In genomic region chr3:6867269-6867668, GRCh38 we compare ENCODE assay signal across 20 cellular contexts. TPM values are rescaled to one million over a fixed set of nuclear protein-coding genes. Genes with fewer than 3 reads are reported as not detected.
DNase-seq lines count a peak whose midpoint lies in the region; TF ChIP-seq lines count a peak whose summit lies in the region.
"Had no signal": no experiment of that assay in that cellular context is flagged by ENCODE, and none has a peak within 500 bp of the region (broad histone marks: within the 10 kb centered on the region; RNA-seq: fewer than 3 reads in every experiment).

No MANE protein-coding gene starts in this region.

- CTCF ChIA-PET in SK-N-SH (lab: Yijun Ruan, JAX): interaction anchor here (0.6 to 1.2 kb wide), 3 partner anchors 15 to 75 kb away, joined by 3 read pairs; no protein-coding TSS in a partner anchor

- POLR2A ChIA-PET in SK-N-SH (lab: Yijun Ruan, JAX): no interaction called here

- H3K9me3 ChIP-seq in SK-N-SH: no peaks in the 10 kb centered on the region

- H3K79me2 ChIP-seq in SK-N-SH (ENCODE audit: insufficient read depth): no peaks in the 10 kb centered on the region

- H3K9ac ChIP-seq in SK-N-SH: no peak overlapping the region

- no peaks in the 10 kb centered on the region for H3F3A ChIP-seq in SK-N-SH (replicated peaks; ENCODE audit: insufficient read depth)

- DNase-seq in NCI-H69 (lab: John Stamatoyannopoulos, UW) (peak; percentile 2), SK-N-SH (peak; percentile 57), foreskin melanocyte (peak; percentile 25), type B pancreatic cell (ENCODE audit: extremely low spot score, unreplicated experiment) (no peak), NOMO-1 treated with DMSO at 0.1 percent for 48 hours (lab: John Stamatoyannopoulos, UW; ENCODE audit: unreplicated experiment) (no peak)
- no peak for DNase-seq in activated effector memory CD4-positive, alpha-beta T cell treated with Interleukin-2 at 50 U/mL for 16 hours
- no peak for DNase-seq in stimulated activated CD4-positive, alpha-beta T cell treated with anti-CD3 and anti-CD28 coated beads, Interleukin-12 subunit alpha, Interleukin-12 subunit beta, amount 100 ng/mL, for 4 hours
- DNase-seq: C1 segment of cervical spinal cord; Calu3; CD4-positive, alpha-beta memory T cell; COR-L47; DMS53; DMS79 treated with DMSO at 0.1 percent for 48 hours; GF-D8; GOT3 had no signal

- H3K4me1 ChIP-seq in SK-N-SH (ENCODE audit: control insufficient read depth in 1 of 2, insufficient read depth in 2 of 2, low read depth in 1 of 2, low read length in 1 of 2): peaks cover 0 to 25% of the 10 kb centered on the region in 2 experiments; a peak in 2 of 4 replicates

- no peaks in the 10 kb centered on the region for H3K9me2 ChIP-seq in SK-N-SH

- H3K4me3 ChIP-seq in SK-N-SH (ENCODE audit: low read depth in 2 of 2, low read length in 1 of 2): no peak overlapping the region

- H3K4me2 ChIP-seq in SK-N-SH: no peak overlapping the region

- TF ChIP-seq EP300 in SK-N-SH (IDR thresholded peaks at IDR 0.05; ENCODE audit: borderline replicate concordance in 1 of 2, low read depth in 1 of 2, low read length in 1 of 2): peak in 1 of 2 experiments; percentile 92; a peak in 3 of 4 replicates

- no peak for TF ChIP-seq CTCF in SK-N-SH (IDR thresholded peaks at IDR 0.05)
- peak; percentile 41 for TF ChIP-seq CTCF in type B pancreatic cell (conservative IDR thresholded peaks at IDR 0.05)

- no peaks in the 10 kb centered on the region for H3K27me3 ChIP-seq in SK-N-SH (ENCODE audit: insufficient read depth)

- H3K4me1 Mint-ChIP-seq in type B pancreatic cell (ENCODE audit: unreplicated experiment): peaks cover 31% of the 10 kb centered on the region

- H3K36me3 Mint-ChIP-seq in type B pancreatic cell: peaks cover 8% of the 10 kb centered on the region
- H3K36me3 Mint-ChIP-seq: CD4-positive, alpha-beta memory T cell had no signal

- H3K4me3 Mint-ChIP-seq in type B pancreatic cell: no peak overlapping the region
- H3K4me3 Mint-ChIP-seq: CD4-positive, alpha-beta memory T cell had no signal

- H3K9me3 Mint-ChIP-seq in type B pancreatic cell: no peaks in the 10 kb centered on the region

- H3K27me3 Mint-ChIP-seq in type B pancreatic cell: peaks cover 32% of the 10 kb centered on the region

- H3K27ac ChIP-seq in SK-N-SH (ENCODE audit: low read depth in 2 of 2, low read length in 1 of 2): peak overlapping the region in 1 of 2 experiments; percentile 96; a peak in 2 of 4 replicates

- H4K20me1 ChIP-seq in SK-N-SH (ENCODE audit: insufficient read depth): no peaks in the 10 kb centered on the region

- no peak overlapping the region for H3K27ac Mint-ChIP-seq in type B pancreatic cell
- H3K27ac Mint-ChIP-seq: CD4-positive, alpha-beta memory T cell had no signal

- no peak overlapping the region for H2AFZ ChIP-seq in SK-N-SH (ENCODE audit: low read depth)

- TF ChIP-seq RAD21 in SK-N-SH (IDR thresholded peaks at IDR 0.05; ENCODE audit: low read length): peak; percentile 17; the same call in 1 of the 2 replicates

- WGBS in SK-N-SH (ENCODE audit: low lambda C conversion rate): 3% methylated on average over 3 of the region's 3 CpGs

- H3K36me3 ChIP-seq in SK-N-SH (replicated peaks in 1 of 2; ENCODE audit: control insufficient read depth in 1 of 2, insufficient read depth in 2 of 2, low read length in 1 of 2): no peaks in the 10 kb centered on the region

TF ChIP-seq in SK-N-SH, 30 proteins besides CTCF, POLR2A, EP300 and RAD21:
- TF ChIP-seq TCF12 (IDR thresholded peaks at IDR 0.05) (peak; percentile 59), RCOR1 (IDR thresholded peaks at IDR 0.05; ENCODE audit: low read length) (peak; percentile 96), CHD2 (IDR thresholded peaks at IDR 0.05; ENCODE audit: low read length, partially characterized antibody) (peak; percentile 78), NRF1 (IDR thresholded peaks at IDR 0.05; ENCODE audit: low read depth, low read length) (no peak), MEF2A (IDR thresholded peaks at IDR 0.05; ENCODE audit: borderline replicate concordance, low read depth) (no peak), FOXJ3 (CRISPR knock-in tag; IDR thresholded peaks at IDR 0.05) (peak; percentile 95), POLR2AphosphoS5 (IDR thresholded peaks at IDR 0.05; ENCODE audit: low read depth, low read length) (peak; percentile 30; the same call in 1 of the 2 replicates), MXI1 (IDR thresholded peaks at IDR 0.05; ENCODE audit: low read depth, low read length) (peak; percentile 31; the same call in 1 of the 2 replicates), GATA2 (CRISPR knock-in tag; IDR thresholded peaks at IDR 0.05) (peak; percentile 75)

RNA-seq across cellular contexts. Expression of gene GRM7, which starts 6.4 kb away (rescaled TPM):
- 0.03 and 0.29 TPM in 2 replicates for polyA plus RNA-seq in SK-N-SH (2012; rRNA removed)
- polyA plus RNA-seq in SK-N-SH (2012; cell fraction: cytosol; rRNA removed): 0.24 and 0.33 TPM in 2 replicates
- polyA plus RNA-seq in SK-N-SH (2012; cell fraction: nucleus; rRNA removed): 0.26 and 0.31 TPM in 2 replicates
- total RNA-seq in type B pancreatic cell (ENCODE audit: low replicate concordance): 9.9 and 10.8 TPM in 2 replicates
- total RNA-seq: A172; A673; Calu3; CD4-positive, alpha-beta memory T cell; Daoy; G401 had no signal
- polyA plus RNA-seq: BJ; CD4-positive, alpha-beta memory T cell had no signal

Comparison
In these comparisons a context has a peak if more than half of its experiments do, and no peak if none do; other contexts are left out.
1. DNase-seq: peak in NCI-H69 (single experiment), SK-N-SH (single experiment) and foreskin melanocyte (single experiment); none in type B pancreatic cell (single experiment), NOMO-1 treated with DMSO at 0.1 percent for 48 hours (single experiment), activated effector memory CD4-positive, alpha-beta T cell treated with Interleukin-2 at 50 U/mL for 16 hours (single experiment) and stimulated activated CD4-positive, alpha-beta T cell treated with anti-CD3 and anti-CD28 coated beads, Interleukin-12 subunit alpha, Interleukin-12 subunit beta, amount 100 ng/mL, for 4 hours (single experiment).